Comparison of ENCODE assay signal across 1 cellular context in genomic region chr10:73871915-73872710, GRCh38.
TF ChIP-seq lines count a peak whose summit lies in the region.

No MANE protein-coding gene starts in this region.

TF ChIP-seq in liver, 16 proteins besides CTCF, POLR2A, EP300 and RAD21 (continued from another document):
- TF ChIP-seq GABPA (IDR thresholded peaks at IDR 0.05 in 1 of 2, conservative IDR thresholded peaks at IDR 0.05 in 1 of 2) (no peak), JUND (IDR thresholded peaks at IDR 0.05) (no peak)
